Comparison of ENCODE assay signal across 24 cellular contexts in genomic region chr4:124867551-124867950, GRCh38.
"Had no signal": no experiment of that assay in that cellular context is flagged by ENCODE, and none has a peak within 500 bp of the region (broad histone marks: within the 10 kb centered on the region; RNA-seq: fewer than 3 reads in every experiment).

No MANE protein-coding gene starts in this region.

- H3K9me3 Mint-ChIP-seq: activated B cell treated with CpG ODN at 0.5 μM for 24 hours; activated T-helper 2 cell treated with anti-CD3 and anti-CD28 coated beads, Interferon-gamma antibody, Interleukin-2, Interleukin-4, amounts not matched to agents 10 μg/mL and 5 μg/mL and 100 μg/mL, durations not matched to agents 14 hours and 24 hours and 36 hours; brain; T-helper 1 cell treated with Interleukin-12 subunit alpha and Interleukin-12 subunit beta and Interleukin-4 antibody, amounts not matched to agents 30 μg/mL and 1 μg/mL, for 36 hours had no signal

- DNase-seq: activated B cell treated with CpG ODN at 0.5 μM for 24 hours; activated CD4-positive, alpha-beta T cell treated with anti-CD3 and anti-CD28 coated beads for 36 hours; activated CD4-positive, alpha-beta T cell treated with anti-CD3 and anti-CD28 coated beads, Interleukin-2, amount 50 U/mL, for 4 hours; activated CD8-positive, alpha-beta memory T cell treated with anti-CD3 and anti-CD28 coated beads for 24 hours; activated CD8-positive, alpha-beta memory T cell treated with anti-CD3 and anti-CD28 coated beads, Interleukin-2, amount 50 U/mL, for 48 hours; activated naive CD4-positive, alpha-beta T cell treated with Interleukin-2 at 50 U/mL for 16 hours; activated T-cell treated with anti-CD3 and anti-CD28 coated beads, Interleukin-2, amount 50 U/mL, for 4 hours; anterior cingulate cortex; foreskin melanocyte; glutamatergic neuron; left ventricle myocardium inferior; natural killer cell; stimulated activated CD4-positive, alpha-beta T cell treated with anti-CD3 and anti-CD28 coated beads, Interleukin-2, amount 100 ng/mL, for 24 hours; stimulated activated naive CD8-positive, alpha-beta T cell treated with anti-CD3 and anti-CD28 coated beads, Interleukin-15, amount 100 ng/mL, for 72 hours; T1000 had no signal

- H3K4me3 ChIP-seq: coronary artery, hepatocyte, left ventricle myocardium inferior, tibial nerve had no signal

- H3K27me3 Mint-ChIP-seq: activated B cell treated with CpG ODN at 0.5 μM for 24 hours; activated CD4-positive, alpha-beta T cell treated with anti-CD3 and anti-CD28 coated beads for 36 hours; brain; central memory CD8-positive, alpha-beta T cell; progenitor cell of endocrine pancreas; stimulated activated naive CD8-positive, alpha-beta T cell treated with anti-CD3 and anti-CD28 coated beads, Interleukin-15, amount 100 ng/mL, for 72 hours had no signal

- H3K27ac Mint-ChIP-seq: activated B cell treated with CpG ODN at 0.5 μM for 24 hours; activated CD4-positive, alpha-beta T cell treated with anti-CD3 and anti-CD28 coated beads for 36 hours; activated T-helper 2 cell treated with anti-CD3 and anti-CD28 coated beads, Interferon-gamma antibody, Interleukin-2, Interleukin-4, amounts not matched to agents 10 μg/mL and 5 μg/mL and 100 μg/mL, durations not matched to agents 14 hours and 24 hours and 36 hours; brain; natural killer cell; progenitor cell of endocrine pancreas; stimulated activated effector memory CD8-positive, alpha-beta T cell treated with anti-CD3 and anti-CD28 coated beads, Interleukin-12 subunit alpha, Interleukin-12 subunit beta, amount 100 ng/mL, for 72 hours; stimulated activated naive CD8-positive, alpha-beta T cell treated with anti-CD3 and anti-CD28 coated beads, Interleukin-15, amount 100 ng/mL, for 72 hours; T-helper 1 cell treated with Interleukin-12 subunit alpha and Interleukin-12 subunit beta and Interleukin-4 antibody, amounts not matched to agents 30 μg/mL and 1 μg/mL, for 36 hours had no signal

- H3K4me3 Mint-ChIP-seq: activated B cell treated with CpG ODN at 0.5 μM for 24 hours; activated CD4-positive, alpha-beta T cell treated with anti-CD3 and anti-CD28 coated beads for 36 hours; activated T-cell treated with anti-CD3 and anti-CD28 coated beads, Interleukin-2, amount 50 U/mL, for 4 hours; brain; central memory CD8-positive, alpha-beta T cell; natural killer cell; stimulated activated effector memory CD8-positive, alpha-beta T cell treated with anti-CD3 and anti-CD28 coated beads, Interleukin-12 subunit alpha, Interleukin-12 subunit beta, amount 100 ng/mL, for 72 hours; stimulated activated naive CD8-positive, alpha-beta T cell treated with anti-CD3 and anti-CD28 coated beads, Interleukin-15, amount 100 ng/mL, for 72 hours; T-helper 1 cell treated with Interleukin-12 subunit alpha and Interleukin-12 subunit beta and Interleukin-4 antibody, amounts not matched to agents 30 μg/mL and 1 μg/mL, for 36 hours had no signal

- H3K36me3 Mint-ChIP-seq: brain; natural killer cell; stimulated activated effector memory CD8-positive, alpha-beta T cell treated with anti-CD3 and anti-CD28 coated beads, Interleukin-12 subunit alpha, Interleukin-12 subunit beta, amount 100 ng/mL, for 72 hours had no signal

- H3K4me1 Mint-ChIP-seq: activated B cell treated with CpG ODN at 0.5 μM for 24 hours; activated CD4-positive, alpha-beta T cell treated with anti-CD3 and anti-CD28 coated beads for 36 hours; central memory CD8-positive, alpha-beta T cell; natural killer cell; stimulated activated effector memory CD8-positive, alpha-beta T cell treated with anti-CD3 and anti-CD28 coated beads, Interleukin-12 subunit alpha, Interleukin-12 subunit beta, amount 100 ng/mL, for 72 hours; stimulated activated naive CD8-positive, alpha-beta T cell treated with anti-CD3 and anti-CD28 coated beads, Interleukin-15, amount 100 ng/mL, for 72 hours had no signal
